Comparison of ENCODE assay signal across 3 cellular contexts in the genomic region with DNA sequence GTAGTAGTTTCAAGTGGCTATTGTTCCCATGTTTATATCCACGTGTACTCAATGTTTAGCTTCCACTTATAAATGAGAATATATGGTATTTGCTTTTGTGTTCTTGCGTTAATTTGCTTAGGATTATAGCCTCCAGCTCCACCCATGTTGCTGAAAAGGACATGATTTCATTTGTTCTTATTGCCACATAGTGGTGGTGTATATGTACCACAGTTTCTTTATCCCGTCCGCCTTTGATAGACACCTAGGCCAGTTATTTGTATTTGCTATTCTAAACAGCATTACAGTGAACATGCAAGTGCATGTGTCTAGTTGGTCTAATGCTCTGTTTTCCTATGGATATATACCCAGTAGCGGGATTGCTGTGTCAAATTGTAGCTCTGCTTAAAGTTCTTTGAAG.
TF ChIP-seq lines count a peak whose summit lies in the region.

No MANE protein-coding gene starts in this region.

TF ChIP-seq in SK-N-SH treated with all-trans-retinoic acid at 6 μM for 48 hours, 23 proteins besides CTCF, POLR2A, EP300 and RAD21:
- TF ChIP-seq ZFP30 (CRISPR knock-in tag; IDR thresholded peaks at IDR 0.05) (no peak), ZNF565 (CRISPR knock-in tag; conservative IDR thresholded peaks at IDR 0.05; ENCODE audit: low read depth) (no peak), ZNF70 (CRISPR knock-in tag; IDR thresholded peaks at IDR 0.05) (no peak), ARNTL (CRISPR knock-in tag; IDR thresholded peaks at IDR 0.05; ENCODE audit: borderline replicate concordance, low read depth) (no peak), RARB (CRISPR knock-in tag; IDR thresholded peaks at IDR 0.05) (no peak), TOX (CRISPR knock-in tag; IDR thresholded peaks at IDR 0.05; ENCODE audit: borderline replicate concordance) (no peak), ESRRG (CRISPR knock-in tag; IDR thresholded peaks at IDR 0.05) (no peak)
- TF ChIP-seq, protein P1, sequence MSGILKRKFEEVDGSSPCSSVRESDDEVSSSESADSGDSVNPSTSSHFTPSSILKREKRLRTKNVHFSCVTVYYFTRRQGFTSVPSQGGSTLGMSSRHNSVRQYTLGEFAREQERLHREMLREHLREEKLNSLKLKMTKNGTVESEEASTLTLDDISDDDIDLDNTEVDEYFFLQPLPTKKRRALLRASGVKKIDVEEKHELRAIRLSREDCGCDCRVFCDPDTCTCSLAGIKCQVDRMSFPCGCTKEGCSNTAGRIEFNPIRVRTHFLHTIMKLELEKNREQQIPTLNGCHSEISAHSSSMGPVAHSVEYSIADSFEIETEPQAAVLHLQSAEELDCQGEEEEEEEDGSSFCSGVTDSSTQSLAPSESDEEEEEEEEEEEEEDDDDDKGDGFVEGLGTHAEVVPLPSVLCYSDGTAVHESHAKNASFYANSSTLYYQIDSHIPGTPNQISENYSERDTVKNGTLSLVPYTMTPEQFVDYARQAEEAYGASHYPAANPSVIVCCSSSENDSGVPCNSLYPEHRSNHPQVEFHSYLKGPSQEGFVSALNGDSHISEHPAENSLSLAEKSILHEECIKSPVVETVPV (CRISPR knock-in tag; IDR thresholded peaks at IDR 0.05): no peak
- TF ChIP-seq, protein P2, sequence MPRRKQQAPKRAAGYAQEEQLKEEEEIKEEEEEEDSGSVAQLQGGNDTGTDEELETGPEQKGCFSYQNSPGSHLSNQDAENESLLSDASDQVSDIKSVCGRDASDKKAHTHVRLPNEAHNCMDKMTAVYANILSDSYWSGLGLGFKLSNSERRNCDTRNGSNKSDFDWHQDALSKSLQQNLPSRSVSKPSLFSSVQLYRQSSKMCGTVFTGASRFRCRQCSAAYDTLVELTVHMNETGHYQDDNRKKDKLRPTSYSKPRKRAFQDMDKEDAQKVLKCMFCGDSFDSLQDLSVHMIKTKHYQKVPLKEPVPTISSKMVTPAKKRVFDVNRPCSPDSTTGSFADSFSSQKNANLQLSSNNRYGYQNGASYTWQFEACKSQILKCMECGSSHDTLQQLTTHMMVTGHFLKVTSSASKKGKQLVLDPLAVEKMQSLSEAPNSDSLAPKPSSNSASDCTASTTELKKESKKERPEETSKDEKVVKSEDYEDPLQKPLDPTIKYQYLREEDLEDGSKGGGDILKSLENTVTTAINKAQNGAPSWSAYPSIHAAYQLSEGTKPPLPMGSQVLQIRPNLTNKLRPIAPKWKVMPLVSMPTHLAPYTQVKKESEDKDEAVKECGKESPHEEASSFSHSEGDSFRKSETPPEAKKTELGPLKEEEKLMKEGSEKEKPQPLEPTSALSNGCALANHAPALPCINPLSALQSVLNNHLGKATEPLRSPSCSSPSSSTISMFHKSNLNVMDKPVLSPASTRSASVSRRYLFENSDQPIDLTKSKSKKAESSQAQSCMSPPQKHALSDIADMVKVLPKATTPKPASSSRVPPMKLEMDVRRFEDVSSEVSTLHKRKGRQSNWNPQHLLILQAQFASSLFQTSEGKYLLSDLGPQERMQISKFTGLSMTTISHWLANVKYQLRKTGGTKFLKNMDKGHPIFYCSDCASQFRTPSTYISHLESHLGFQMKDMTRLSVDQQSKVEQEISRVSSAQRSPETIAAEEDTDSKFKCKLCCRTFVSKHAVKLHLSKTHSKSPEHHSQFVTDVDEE (CRISPR knock-in tag; IDR thresholded peaks at IDR 0.05): no peak

TF ChIP-seq in SK-N-SH, 30 proteins besides CTCF, POLR2A, EP300 and RAD21:
- TF ChIP-seq EZH2phosphoT487 (IDR thresholded peaks at IDR 0.05; ENCODE audit: borderline replicate concordance, low read depth) (no peak), PBX3 (IDR thresholded peaks at IDR 0.05) (no peak), ZBTB33 (IDR thresholded peaks at IDR 0.05; ENCODE audit: borderline replicate concordance, low read depth) (no peak), RFX5 (IDR thresholded peaks at IDR 0.05; ENCODE audit: low read length) (no peak), CHD2 (IDR thresholded peaks at IDR 0.05; ENCODE audit: low read length, partially characterized antibody) (no peak), SMC3 (IDR thresholded peaks at IDR 0.05; ENCODE audit: low read depth, low read length) (no peak), JUND (IDR thresholded peaks at IDR 0.05) (no peak)
TF ChIP-seq in SK-N-SH: peak in this region for 0.

TF ChIP-seq in IMR-90, 13 proteins besides CTCF, POLR2A, EP300 and RAD21:
- no peak for TF ChIP-seq MXI1 (IDR thresholded peaks at IDR 0.05; ENCODE audit: borderline replicate concordance, low read depth, low read length)
- TF ChIP-seq ELK1 (IDR thresholded peaks at IDR 0.05; ENCODE audit: borderline replicate concordance, low read depth, low read length): no peak
- no peak for TF ChIP-seq NFE2L2 (IDR thresholded peaks at IDR 0.05; ENCODE audit: low read depth, low read length)
- TF ChIP-seq CHD1 (IDR thresholded peaks at IDR 0.05; ENCODE audit: low read depth, low read length): no peak
- no peak for TF ChIP-seq CEBPB (IDR thresholded peaks at IDR 0.05; ENCODE audit: low read depth, low read length)
- no peak for TF ChIP-seq MAFK (IDR thresholded peaks at IDR 0.05; ENCODE audit: low read depth, low read length)
- TF ChIP-seq MAZ (IDR thresholded peaks at IDR 0.05; ENCODE audit: borderline replicate concordance, low read depth, low read length): no peak
- no peak for TF ChIP-seq USF2 (IDR thresholded peaks at IDR 0.05; ENCODE audit: low read depth, low read length)
- no peak for TF ChIP-seq RCOR1 (IDR thresholded peaks at IDR 0.05; ENCODE audit: insufficient replicate concordance, low read length)
- no peak for TF ChIP-seq FOS (IDR thresholded peaks at IDR 0.05; ENCODE audit: low read depth, low read length)
- TF ChIP-seq BHLHE40 (IDR thresholded peaks at IDR 0.05; ENCODE audit: low read depth, low read length): no peak
- no peak for TF ChIP-seq RFX5 (IDR thresholded peaks at IDR 0.05; ENCODE audit: low read depth, low read length)
